Comparison of ENCODE assay signal across 8 cellular contexts in the genomic region with DNA sequence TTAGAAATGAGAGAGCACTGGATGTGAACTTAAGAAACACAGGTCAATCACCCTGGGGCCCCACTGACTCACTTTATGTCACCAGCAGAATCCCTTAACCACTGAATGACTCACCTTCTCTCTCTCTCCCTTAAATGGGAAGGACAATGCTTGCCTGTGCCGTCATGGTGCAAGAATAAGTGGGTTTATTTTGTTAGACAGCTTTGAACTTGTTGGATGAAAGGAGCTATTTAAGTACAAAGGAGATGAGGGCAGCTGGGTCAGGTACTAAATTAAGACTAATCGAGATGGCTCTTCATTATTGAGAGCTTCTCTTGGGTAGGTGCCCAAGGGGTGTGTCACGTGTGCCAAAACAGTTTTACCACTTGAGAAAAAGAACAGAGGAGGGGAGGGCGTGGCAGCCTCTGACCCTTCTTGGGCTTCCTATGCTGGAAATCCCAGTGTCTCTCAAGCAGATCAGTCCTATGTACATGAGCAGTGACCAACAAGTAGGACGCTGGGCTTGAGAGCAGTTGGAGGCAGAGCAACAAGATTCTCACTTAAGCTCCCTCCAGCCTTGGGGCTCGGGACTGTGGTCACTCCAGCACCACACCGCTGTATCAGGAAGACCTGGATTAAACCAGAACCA. TPM values are rescaled to one million over a fixed set of nuclear protein-coding genes. Genes with fewer than 3 reads are reported as not detected.
DNase-seq lines count a peak whose midpoint lies in the region; ATAC-seq and TF ChIP-seq lines count a peak whose summit lies in the region.
"Had no signal": no experiment of that assay in that cellular context is flagged by ENCODE, and none has a peak within 500 bp of the region (broad histone marks: within the 10 kb centered on the region; RNA-seq: fewer than 3 reads in every experiment).

No MANE protein-coding gene starts in this region.

- peaks cover 3% of the 10 kb centered on the region; the same call in 1 of the 2 replicates for H3K27me3 Mint-ChIP-seq in HFFc6 (ENCODE audit: insufficient read depth)
- H3K27me3 Mint-ChIP-seq in stimulated activated memory B cell treated with anti-CD40 and anti-IgM and Interleukin-4, amounts not matched to agents 10 μg/mL and 1 μg/mL and 100 μg/mL, for 72 hours: peaks cover 55% of the 10 kb centered on the region

- H3K9me3 Mint-ChIP-seq in HFFc6: no peaks in the 10 kb centered on the region
- H3K9me3 Mint-ChIP-seq in stimulated activated memory B cell treated with anti-CD40 and anti-IgM and Interleukin-4, amounts not matched to agents 10 μg/mL and 1 μg/mL and 100 μg/mL, for 72 hours: no peaks in the 10 kb centered on the region

- H3K27me3 ChIP-seq in breast epithelium: no peaks in the 10 kb centered on the region

- H3K4me3 ChIP-seq in breast epithelium: no peak overlapping the region

- intact Hi-C loops in breast epithelium (cut with DNase I; ENCODE audit: low total_unique reads): no loop called here

- peaks cover 71% of the 10 kb centered on the region for H3K4me1 Mint-ChIP-seq in HFFc6 (ENCODE audit: low read depth)
- H3K4me1 Mint-ChIP-seq in stimulated activated memory B cell treated with anti-CD40 and anti-IgM and Interleukin-4, amounts not matched to agents 10 μg/mL and 1 μg/mL and 100 μg/mL, for 72 hours: no peaks in the 10 kb centered on the region

- no peak for TF ChIP-seq POLR2A in breast epithelium (IDR thresholded peaks at IDR 0.05)

- H3K27ac ChIP-seq in breast epithelium: peak overlapping the region; percentile 88 to 91
- H3K27ac ChIP-seq: parathyroid adenoma had no signal

- no peaks in the 10 kb centered on the region for H3K9me3 ChIP-seq in breast epithelium

- no peaks in the 10 kb centered on the region for H3K36me3 ChIP-seq in breast epithelium

- DNase-seq in HFFc6 (peak; percentile 97), SIG-M5 treated with dmso at 0.1 percent for 504 hours (lab: John Stamatoyannopoulos, UW; ENCODE audit: unreplicated experiment) (peak; percentile 64), breast epithelium (ENCODE audit: low spot score in 2 of 2) (peak in 1 of 2 donors; percentile 91)
- DNase-seq in stimulated activated CD4-positive, alpha-beta T cell treated with anti-CD3 and anti-CD28 coated beads, Interleukin-12 subunit alpha, Interleukin-12 subunit beta, amount 100 ng/mL, for 24 hours (ENCODE audit: low read depth in 2 of 2): peak; percentile 26 to 54
- no peak for DNase-seq in effector CD8-positive, alpha-beta T cell (lab: John Stamatoyannopoulos, UW)

- no peaks in the 10 kb centered on the region for H3K36me3 Mint-ChIP-seq in HFFc6 (ENCODE audit: low read depth)
- H3K36me3 Mint-ChIP-seq in stimulated activated memory B cell treated with anti-CD40 and anti-IgM and Interleukin-4, amounts not matched to agents 10 μg/mL and 1 μg/mL and 100 μg/mL, for 72 hours: no peaks in the 10 kb centered on the region

- no peak for TF ChIP-seq CTCF in HFFc6 (IDR thresholded peaks at IDR 0.05)
- no peak for TF ChIP-seq CTCF in breast epithelium (IDR thresholded peaks at IDR 0.05)

- peak overlapping the region; percentile 95 for H3K27ac Mint-ChIP-seq in HFFc6
- no peak overlapping the region for H3K27ac Mint-ChIP-seq in stimulated activated memory B cell treated with anti-CD40 and anti-IgM and Interleukin-4, amounts not matched to agents 10 μg/mL and 1 μg/mL and 100 μg/mL, for 72 hours

- peaks cover 0 to 14% of the 10 kb centered on the region in 2 donors for H3K4me1 ChIP-seq in breast epithelium
- H3K4me1 ChIP-seq: parathyroid adenoma had no signal

- ATAC-seq in GM18517 (IDR thresholded peaks at IDR 0.05; ENCODE audit: unreplicated experiment): no peak
- no peak for ATAC-seq in stimulated activated memory B cell treated with anti-CD40 and anti-IgM and Interleukin-4, amounts not matched to agents 10 μg/mL and 1 μg/mL and 100 μg/mL, for 72 hours

- peak overlapping the region; percentile 56 for H3K4me3 Mint-ChIP-seq in HFFc6
- H3K4me3 Mint-ChIP-seq in stimulated activated memory B cell treated with anti-CD40 and anti-IgM and Interleukin-4, amounts not matched to agents 10 μg/mL and 1 μg/mL and 100 μg/mL, for 72 hours: no peak overlapping the region

RNA-seq across cellular contexts. Expression of a gene that starts 6.7 kb away (rescaled TPM):
- under 1 TPM in 2 of 6 experiments, not detected in 4; 0.09 to 0.14 TPM for total RNA-seq in HFFc6 (2021; fragmentation: NEBNext Ultra II Directional; extraction: Animal tissue kit (Norgen Biotek cat#: 25700))
- not detected for total RNA-seq in breast epithelium

RNA-seq across cellular contexts. Expression of a gene that starts 20.2 kb away (rescaled TPM):
- total RNA-seq in HFFc6 (2021; fragmentation: NEBNext Ultra II Directional; extraction: Animal tissue kit (Norgen Biotek cat#: 25700)): not detected
- not detected for total RNA-seq in breast epithelium

RNA-seq across cellular contexts. Expression of a gene that starts 22.0 kb away (rescaled TPM):
- total RNA-seq in HFFc6 (2021; fragmentation: NEBNext Ultra II Directional; extraction: Animal tissue kit (Norgen Biotek cat#: 25700)): 100 to 1,000 TPM in 2 of 6 experiments, 10 to 100 TPM in 4; 58.8 to 247 (median 71.3) TPM
- total RNA-seq in breast epithelium: not detected

RNA-seq across cellular contexts. Expression of a gene that starts 34.5 kb away (rescaled TPM):
- 1 to 10 TPM in 2 of 6 experiments, under 1 TPM in 4; 0.75 to 2.5 (median 0.96) TPM for total RNA-seq in HFFc6 (2021; fragmentation: NEBNext Ultra II Directional; extraction: Animal tissue kit (Norgen Biotek cat#: 25700))
- not detected for total RNA-seq in breast epithelium

RNA-seq across cellular contexts. Expression of a gene that starts 36.6 kb away (rescaled TPM):
- total RNA-seq in HFFc6 (2021; fragmentation: NEBNext Ultra II Directional; extraction: Animal tissue kit (Norgen Biotek cat#: 25700)): under 1 TPM; 0.25 to 0.62 (median 0.43) TPM
- total RNA-seq in breast epithelium: not detected

Comparison
In these comparisons a context has a peak if more than half of its experiments do, and no peak if none do; other contexts are left out.
1. RNA of a gene that starts 22.0 kb away (total RNA-seq): 58.8 to 247 TPM in HFFc6; not detected in breast epithelium; every median in the first group is over 10 times any median in the second.